Comparison of ENCODE assay signal across 8 cellular contexts in genomic region chr4:147617841-147618421, GRCh38. TPM values are rescaled to one million over a fixed set of nuclear protein-coding genes. Genes with fewer than 3 reads are reported as not detected.
DNase-seq lines count a peak whose midpoint lies in the region; ATAC-seq and TF ChIP-seq lines count a peak whose summit lies in the region.

No MANE protein-coding gene starts in this region.

- H3K4me2 ChIP-seq in IMR-90 (ENCODE audit: low read depth, low read length): peak overlapping the region; percentile 98

- H3K9ac ChIP-seq in IMR-90 (ENCODE audit: low read depth, low read length) (peak overlapping the region; percentile 82), colonic mucosa (ENCODE audit: low read depth in 2 of 2, low read length in 2 of 2) (peak overlapping the region; percentile 82 to 95)

- H2BK15ac ChIP-seq in IMR-90 (ENCODE audit: low read depth, low read length): no peak overlapping the region

- no CpG with 5 or more reads among the region's 15 CpGs for whole genome bisulfite sequencing in IMR-90 (ENCODE audit: extremely low coverage in 2 of 2, insufficient read length in 1 of 2), 2 experiments

- peaks cover 24% of the 10 kb centered on the region for H3K27me3 Mint-ChIP-seq in CD4-positive, CD25-positive, alpha-beta regulatory T cell
- peaks cover 9 to 13% (median 12%) of the 10 kb centered on the region in 3 donors for H3K27me3 Mint-ChIP-seq in naive B cell

- peak overlapping the region; percentile 93 for H3K27ac ChIP-seq in CD4-positive, CD25-positive, alpha-beta regulatory T cell (ENCODE audit: insufficient read depth, low read length, poor library complexity, severe bottlenecking)
- H3K27ac ChIP-seq in IMR-90 (ENCODE audit: insufficient read depth, low read length) (peak overlapping the region; percentile 89), colonic mucosa (peak overlapping the region; percentile 74)

- peak overlapping the region; percentile 80 to 95; a peak in 2 of 4 replicates for H4K8ac ChIP-seq in IMR-90 (ENCODE audit: low read depth in 2 of 2, low read length in 2 of 2)

- H3K4ac ChIP-seq in IMR-90 (ENCODE audit: low read depth, low read length): peak overlapping the region; percentile 45

- TF ChIP-seq RAD21 in IMR-90 (IDR thresholded peaks at IDR 0.05; ENCODE audit: low read length): no peak

- peaks cover 37% of the 10 kb centered on the region for H3K4me1 ChIP-seq in CD4-positive, CD25-positive, alpha-beta regulatory T cell (ENCODE audit: control insufficient read depth, insufficient read depth, low read length, poor library complexity, severe bottlenecking)
- peaks cover 2% of the 10 kb centered on the region; the same call in 1 of the 2 replicates for H3K4me1 ChIP-seq in IMR-90 (ENCODE audit: control insufficient read depth, insufficient read depth, low read length)
- H3K4me1 ChIP-seq in colonic mucosa: peaks cover 3% of the 10 kb centered on the region

- peaks cover 13% of the 10 kb centered on the region for H3K36me3 ChIP-seq in CD4-positive, CD25-positive, alpha-beta regulatory T cell (ENCODE audit: control insufficient read depth, insufficient read depth, low read length)
- H3K36me3 ChIP-seq in IMR-90 (ENCODE audit: control insufficient read depth, insufficient read depth, low read length): peaks cover 11% of the 10 kb centered on the region
- no peaks in the 10 kb centered on the region for H3K36me3 ChIP-seq in colonic mucosa

- H3K4me3 ChIP-seq in CD4-positive, CD25-positive, alpha-beta regulatory T cell (ENCODE audit: low read depth, low read length): peak overlapping the region; percentile 98
- H3K4me3 ChIP-seq in IMR-90 (ENCODE audit: insufficient read depth, low read depth, low read length): peak overlapping the region; percentile 90
- peak overlapping the region; percentile 60 for H3K4me3 ChIP-seq in colonic mucosa

- H3K14ac ChIP-seq in IMR-90 (replicated peaks; ENCODE audit: low read depth, low read length): peak overlapping the region; percentile 89

- in situ Hi-C loops in IMR-90 (cut with MboI; ENCODE audit: low sequenced_read_pairs): no loop called here

- no peak for ATAC-seq in CD4-positive, CD25-positive, alpha-beta regulatory T cell (ENCODE audit: low read depth in 2 of 2)
- peak; percentile 23 for ATAC-seq in GM21390 (IDR thresholded peaks at IDR 0.05; ENCODE audit: unreplicated experiment)
- ATAC-seq in IMR-90 (ENCODE audit: low read depth): no peak
- ATAC-seq in naive B cell (ENCODE audit: low read depth in 2 of 2): no peak

- peak overlapping the region; percentile 86 for H2AK9ac ChIP-seq in IMR-90 (replicated peaks; ENCODE audit: low read depth, low read length, poor library complexity)

- H3K79me1 ChIP-seq in IMR-90 (ENCODE audit: low read depth in 1 of 2, low read length in 2 of 2): peaks cover 26 to 37% of the 10 kb centered on the region in 2 experiments

- peak overlapping the region; percentile 92 to 98 (median 96) for H3K4me3 Mint-ChIP-seq in CD4-positive, CD25-positive, alpha-beta regulatory T cell
- H3K4me3 Mint-ChIP-seq in naive B cell: peak overlapping the region; percentile 90 to 99 (median 98)

- H3K9me3 Mint-ChIP-seq in CD4-positive, CD25-positive, alpha-beta regulatory T cell: peaks cover 0 to 3% (median 0%) of the 10 kb centered on the region in 7 donors
- no peaks in the 10 kb centered on the region for H3K9me3 Mint-ChIP-seq in naive B cell

- no peak for TF ChIP-seq POLR2A in IMR-90 (IDR thresholded peaks at IDR 0.05; ENCODE audit: low read depth, low read length)

- peak overlapping the region; percentile 93; the same call in 1 of the 2 replicates for H4K5ac ChIP-seq in IMR-90 (ENCODE audit: low read depth, low read length)

- H2BK5ac ChIP-seq in IMR-90 (ENCODE audit: low read depth, low read length, poor library complexity, severe bottlenecking): peak overlapping the region; percentile 65

- no peak for DNase-seq in CD4-positive, CD25-positive, alpha-beta regulatory T cell
- DNase-seq in IMR-90 (no peak), colonic mucosa (no peak), naive B cell (no peak), NCI-H2196 (lab: John Stamatoyannopoulos, UW; ENCODE audit: unreplicated experiment) (no peak)
- DNase-seq in stimulated activated CD4-positive, alpha-beta T cell treated with anti-CD3 and anti-CD28 coated beads, Interleukin-1b, Interleukin-23, amount 100 ng/mL, for 48 hours: no peak
- no peak for DNase-seq in activated CD4-positive, alpha-beta T cell treated with anti-CD3 and anti-CD28 coated beads, Interleukin-2, amount 50 U/mL, for 48 hours

- TF ChIP-seq CTCF in IMR-90 (conservative IDR thresholded peaks at IDR 0.05; ENCODE audit: low read depth, low read length): no peak
- no peak for TF ChIP-seq CTCF in colonic mucosa (IDR thresholded peaks at IDR 0.05)

- peak overlapping the region; percentile 97 to 99 (median 98) for H3K27ac Mint-ChIP-seq in CD4-positive, CD25-positive, alpha-beta regulatory T cell
- peak overlapping the region; percentile 92 to 99 (median 98) for H3K27ac Mint-ChIP-seq in naive B cell

- no peak overlapping the region for H2BK20ac ChIP-seq in IMR-90 (ENCODE audit: low read depth, low read length)

- POLR2A ChIA-PET in IMR-90 (lab: Charles Lee; ENCODE audit: unreplicated experiment): interaction anchor here (1.0 kb wide), 1 partner anchor 66 kb away, joined by 5 read pairs; the partner anchor contains the start of gene PRMT9

- H3K23ac ChIP-seq in IMR-90 (ENCODE audit: low read depth, low read length): peak overlapping the region; percentile 95

- BruUV-seq in IMR-90 (replicated peaks; lab: Mats Ljungman, UMichigan): no TSS peak

- H2BK120ac ChIP-seq in IMR-90 (ENCODE audit: low read depth, low read length): no peak overlapping the region

- intact Hi-C loops in IMR-90 (cut with micrococcal nuclease): loop anchor here (5.0 kb wide), 1 partner anchor 249 kb away; no protein-coding TSS in a partner anchor
- intact Hi-C loops in colonic mucosa (cut with DNase I): loop anchor here (10.0 kb wide), 1 partner anchor 247 kb away; no protein-coding TSS in a partner anchor

- no peak overlapping the region for H3K18ac ChIP-seq in IMR-90 (ENCODE audit: low read depth, low read length)

- H4K91ac ChIP-seq in IMR-90 (ENCODE audit: insufficient read depth, low read depth, low read length): no peak overlapping the region

- H4K20me1 ChIP-seq in IMR-90 (ENCODE audit: insufficient read depth, low read length): no peaks in the 10 kb centered on the region

- H3K4me1 Mint-ChIP-seq in CD4-positive, CD25-positive, alpha-beta regulatory T cell: peaks cover 14 to 60% (median 35%) of the 10 kb centered on the region in 4 donors
- peaks cover 27 to 58% (median 34%) of the 10 kb centered on the region in 3 donors for H3K4me1 Mint-ChIP-seq in naive B cell

- H3K27me3 ChIP-seq in CD4-positive, CD25-positive, alpha-beta regulatory T cell (ENCODE audit: control insufficient read depth, insufficient read depth, low read length): peaks cover 3% of the 10 kb centered on the region
- H3K27me3 ChIP-seq in IMR-90 (ENCODE audit: control insufficient read depth, insufficient read depth, low read length) (no peaks in the 10 kb centered on the region), colonic mucosa (no peaks in the 10 kb centered on the region)

- H3K9me3 ChIP-seq in CD4-positive, CD25-positive, alpha-beta regulatory T cell (ENCODE audit: control insufficient read depth in 2 of 2, low read length in 2 of 2): no peaks in the 10 kb centered on the region
- no peaks in the 10 kb centered on the region for H3K9me3 ChIP-seq in IMR-90 (ENCODE audit: control insufficient read depth, insufficient read depth, low read length)
- H3K9me3 ChIP-seq in colonic mucosa: no peaks in the 10 kb centered on the region

- CTCF ChIA-PET in IMR-90 (lab: Yijun Ruan, JAX): interaction anchor here (0.8 to 0.9 kb wide), 2 partner anchors 11 to 21 kb away, joined by 3 read pairs; no protein-coding TSS in a partner anchor

- peak overlapping the region; percentile 74; the same call in 1 of the 2 replicates for H3K56ac ChIP-seq in IMR-90 (ENCODE audit: extremely low read depth, insufficient read depth, low read length)

- H3K9me1 ChIP-seq in IMR-90 (ENCODE audit: insufficient read depth, low read length): no peaks in the 10 kb centered on the region; the same call in 1 of the 2 replicates

- H2AFZ ChIP-seq in IMR-90 (replicated peaks; ENCODE audit: low read length, poor library complexity): peak overlapping the region; percentile 99

- H2AK5ac ChIP-seq in IMR-90 (ENCODE audit: low read depth, low read length): no peak overlapping the region

- peaks cover 20% of the 10 kb centered on the region for H3K36me3 Mint-ChIP-seq in CD4-positive, CD25-positive, alpha-beta regulatory T cell
- peaks cover 10 to 18% of the 10 kb centered on the region in 2 donors for H3K36me3 Mint-ChIP-seq in naive B cell

- dilution Hi-C loops in IMR-90 (cut with HindIII; ENCODE audit: low sequenced_read_pairs, unreplicated experiment): no loop called here

TF ChIP-seq in IMR-90, 13 proteins besides CTCF, POLR2A, EP300 and RAD21:
- no peak for TF ChIP-seq NFE2L2 (IDR thresholded peaks at IDR 0.05; ENCODE audit: low read depth, low read length)
- no peak for TF ChIP-seq CHD1 (IDR thresholded peaks at IDR 0.05; ENCODE audit: low read depth, low read length)
- no peak for TF ChIP-seq MXI1 (IDR thresholded peaks at IDR 0.05; ENCODE audit: borderline replicate concordance, low read depth, low read length)
- no peak for TF ChIP-seq RFX5 (IDR thresholded peaks at IDR 0.05; ENCODE audit: low read depth, low read length)
- TF ChIP-seq MAZ (IDR thresholded peaks at IDR 0.05; ENCODE audit: borderline replicate concordance, low read depth, low read length): no peak
- TF ChIP-seq BHLHE40 (IDR thresholded peaks at IDR 0.05; ENCODE audit: low read depth, low read length): no peak

RNA-seq across cellular contexts. Expression of gene TMEM184C, which starts 0.7 kb away (rescaled TPM):
- total RNA-seq in CD4-positive, CD25-positive, alpha-beta regulatory T cell: 24.7 TPM
- 10 to 100 TPM; 21.4 to 28.2 (median 26.5) TPM for polyA plus RNA-seq in CD4-positive, CD25-positive, alpha-beta regulatory T cell
- total RNA-seq in IMR-90 (2012; rRNA removed) (67.6 and 71.7 TPM in 2 replicates), colonic mucosa (10 to 100 TPM; 36.4 to 43.5 TPM)
- polyA plus RNA-seq in IMR-90 (2012; rRNA removed) (13.5 and 17.4 TPM in 2 replicates), naive B cell (ENCODE audit: low read depth in 6 of 6) (10 to 100 TPM in 5 of 6 donors, 1 to 10 TPM in 1; 3.0 to 29.7 (median 18.4) TPM)
- polyA plus RNA-seq in IMR-90 (2012; cell fraction: cytosol; rRNA removed): 12.7 TPM in 2 replicates
- 5.8 and 14.3 TPM in 2 replicates for polyA plus RNA-seq in IMR-90 (2012; cell fraction: nucleus; rRNA removed; ENCODE audit: low replicate concordance)
